In the genomic region with DNA sequence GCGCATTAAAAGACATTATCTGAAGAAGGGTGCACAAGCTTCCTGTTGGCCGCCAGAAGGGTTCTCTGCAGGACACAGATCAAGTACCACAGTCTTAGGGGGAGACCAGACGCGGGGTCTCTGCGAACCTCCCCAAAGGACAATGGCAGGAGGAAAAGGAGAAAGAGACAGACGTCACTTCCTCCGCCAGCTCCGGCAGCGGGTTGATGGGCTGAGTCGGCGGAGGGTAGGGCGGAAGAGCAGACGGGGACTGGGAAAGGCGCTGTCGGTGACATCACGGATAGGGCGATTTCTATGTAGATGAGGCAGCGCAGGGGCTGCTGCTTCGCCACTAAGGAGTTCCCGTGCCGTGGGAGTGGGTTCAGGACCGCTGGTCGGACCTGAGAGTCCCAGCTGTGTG, we compare ENCODE assay signal across 8 cellular contexts. TPM values are rescaled to one million over a fixed set of nuclear protein-coding genes. Genes with fewer than 3 reads are reported as not detected.
DNase-seq lines count a peak whose midpoint lies in the region; ATAC-seq and TF ChIP-seq lines count a peak whose summit lies in the region.
"Not testable (repeated sequence)": the region's sequence is repeated elsewhere in the genome, so short reads cannot be mapped to it uniquely, and the experiment has no call there.

No MANE protein-coding gene starts in this region.

- H3K9me3 Mint-ChIP-seq in Caco-2 (ENCODE audit: unreplicated experiment); naive thymus-derived CD8-positive, alpha-beta T cell: not testable (repeated sequence)

- H3K27ac ChIP-seq in HEK293 (ENCODE audit: extremely low read depth, low read depth, low read length) (peak overlapping the region; percentile 79; the same call in 1 of the 2 replicates), fibroblast of lung (ENCODE audit: insufficient read depth, low read length) (peak overlapping the region; percentile 38)

- H3K4me1 Mint-ChIP-seq in Caco-2 (ENCODE audit: low read depth, unreplicated experiment) = not testable (repeated sequence)
- peaks cover 3 to 12% (median 5%) of the 10 kb centered on the region in 4 donors for H3K4me1 Mint-ChIP-seq in naive thymus-derived CD8-positive, alpha-beta T cell

- H3K4me3 ChIP-seq in Caco-2 (ENCODE audit: low read depth, low read length) (peak overlapping the region; percentile 29), HEK293 (ENCODE audit: low read depth, low read length) (peak overlapping the region; percentile 22; the same call in 1 of the 2 replicates), fibroblast of lung (replicated peaks in 1 of 4; ENCODE audit: control extremely low read depth in 1 of 4, insufficient read depth in 1 of 4, low read depth in 3 of 4, low read length in 4 of 4) (peak overlapping the region in 2 of 4 experiments; percentile 24 to 27)

- not testable (repeated sequence) for H3K27me3 Mint-ChIP-seq in Caco-2 (ENCODE audit: insufficient read depth, unreplicated experiment); naive thymus-derived CD8-positive, alpha-beta T cell

- not testable (repeated sequence) for H2AFZ ChIP-seq in fibroblast of lung (ENCODE audit: low read length)

- H3K36me3 ChIP-seq in Caco-2 (ENCODE audit: control insufficient read depth, insufficient read depth, low read length); HEK293 (ENCODE audit: control insufficient read depth in 2 of 2, insufficient read depth in 1 of 2, low read length in 2 of 2); fibroblast of lung (ENCODE audit: control insufficient read depth, insufficient read depth, low read length): not testable (repeated sequence)

- not testable (repeated sequence) for H3K9me3 ChIP-seq in Caco-2; HEK293 (ENCODE audit: control insufficient read depth, insufficient read depth, low read depth, low read length); fibroblast of lung (ENCODE audit: control insufficient read depth, insufficient read depth, low read depth, low read length)

- H3K27me3 ChIP-seq in Caco-2 (replicated peaks; ENCODE audit: control insufficient read depth, insufficient read depth, low read length); fibroblast of lung (ENCODE audit: control insufficient read depth, insufficient read depth, low read length): not testable (repeated sequence)

- H4K20me1 ChIP-seq in fibroblast of lung (ENCODE audit: control insufficient read depth, extremely low read depth, insufficient read depth, low read length) = not testable (repeated sequence)

- TF ChIP-seq CTCF in Caco-2 (IDR thresholded peaks at IDR 0.05; ENCODE audit: insufficient read depth in 1 of 2, low read depth in 1 of 2, low read length in 1 of 2, severe bottlenecking in 1 of 2, unreplicated experiment in 1 of 2); HEK293 (tag by site-specific recombination; IDR thresholded peaks at IDR 0.05); fibroblast of lung (conservative IDR thresholded peaks at IDR 0.05 in 1 of 2, IDR thresholded peaks at IDR 0.05 in 1 of 2; ENCODE audit: low read depth in 1 of 2, low read length in 2 of 2): not testable (repeated sequence)

- POLR2A ChIA-PET in Caco-2 (lab: Charles Lee) (interaction anchor here (0.6 to 1.0 kb wide), 3 partner anchors 133 to 259 kb away, joined by 3 to 7 read pairs (median 4); no protein-coding TSS in a partner anchor), HEK293 (lab: Yijun Ruan, JAX) (interaction anchor here (0.9 kb wide), 1 partner anchor 134 kb away, joined by 5 read pairs; no protein-coding TSS in a partner anchor)
- POLR2A ChIA-PET in naive thymus-derived CD8-positive, alpha-beta T cell (lab: Charles Lee) = interaction anchor here (1.0 to 1.7 kb wide), 4 partner anchors 119 to 150 kb away, joined by 4 to 27 read pairs (median 7); no protein-coding TSS in a partner anchor

- CTCF ChIA-PET in Caco-2 (lab: Charles Lee); HEK293 (lab: Yijun Ruan, JAX): not testable (repeated sequence)

- not testable (repeated sequence) for H3K4me2 ChIP-seq in fibroblast of lung (ENCODE audit: extremely low read depth, insufficient read depth, low read length)

- H3K27ac Mint-ChIP-seq in Caco-2 (ENCODE audit: unreplicated experiment) = peak overlapping the region; percentile 99
- H3K27ac Mint-ChIP-seq in naive thymus-derived CD8-positive, alpha-beta T cell = peak overlapping the region; percentile 97 to 100 (median 98)

- peak overlapping the region; percentile 77 for H3K4me3 Mint-ChIP-seq in Caco-2 (ENCODE audit: unreplicated experiment)
- peak overlapping the region; percentile 89 to 99 (median 96) for H3K4me3 Mint-ChIP-seq in naive thymus-derived CD8-positive, alpha-beta T cell

- H3K79me2 ChIP-seq in fibroblast of lung (ENCODE audit: control insufficient read depth, insufficient read depth, low read length) = not testable (repeated sequence)

- intact Hi-C loops in Caco-2 (cut with micrococcal nuclease; ENCODE audit: unreplicated experiment) = not testable (repeated sequence)

- ATAC-seq in naive thymus-derived CD8-positive, alpha-beta T cell = peak; percentile 39 to 47

- not testable (repeated sequence) for H3K4me1 ChIP-seq in Caco-2; HEK293 (ENCODE audit: control insufficient read depth, insufficient read depth, low read length); fibroblast of lung (ENCODE audit: control insufficient read depth, extremely low read depth, insufficient read depth, low read length)

- not testable (repeated sequence) for BruUV-seq in Caco-2 (replicated peaks; lab: Mats Ljungman, UMichigan)

- H3K9ac ChIP-seq in fibroblast of lung (ENCODE audit: insufficient read depth, low read length) = not testable (repeated sequence)

- DNase-seq in Caco-2 (peak; percentile 90 to 93), NCI-H1417 (lab: John Stamatoyannopoulos, UW) (peak; percentile 75 to 90 (median 86)), SKM-1 treated with dmso at 0.1 percent for 144 hours (lab: John Stamatoyannopoulos, UW; ENCODE audit: unreplicated experiment) (peak; percentile 78), activated gamma-delta T cell (lab: John Stamatoyannopoulos, UW) (peak; percentile 60), fibroblast of lung (ENCODE audit: low read depth in 2 of 2) (peak; percentile 85 to 91)
- DNase-seq in naive thymus-derived CD8-positive, alpha-beta T cell = peak; percentile 73 to 93 (median 83)
- DNase-seq in stimulated activated CD8-positive, alpha-beta memory T cell treated with anti-CD3 and anti-CD28 coated beads, Interleukin-15, amount 100 ng/mL, for 48 hours (ENCODE audit: low read depth in 2 of 2) = peak; percentile 76 to 83

- peaks cover 15% of the 10 kb centered on the region for H3K36me3 Mint-ChIP-seq in Caco-2 (ENCODE audit: insufficient read depth, unreplicated experiment)
- not testable (repeated sequence) for H3K36me3 Mint-ChIP-seq in naive thymus-derived CD8-positive, alpha-beta T cell

TF ChIP-seq in HEK293, 187 proteins besides CTCF, POLR2A, EP300 and RAD21 (continues in another document):
- peak; percentile 96 for TF ChIP-seq ZBTB8A (tag by site-specific recombination; IDR thresholded peaks at IDR 0.05)
- TF ChIP-seq ZBTB11 (tag by site-specific recombination; conservative IDR thresholded peaks at IDR 0.05; ENCODE audit: low read depth) = peak; percentile 72
- TF ChIP-seq, protein P1, sequence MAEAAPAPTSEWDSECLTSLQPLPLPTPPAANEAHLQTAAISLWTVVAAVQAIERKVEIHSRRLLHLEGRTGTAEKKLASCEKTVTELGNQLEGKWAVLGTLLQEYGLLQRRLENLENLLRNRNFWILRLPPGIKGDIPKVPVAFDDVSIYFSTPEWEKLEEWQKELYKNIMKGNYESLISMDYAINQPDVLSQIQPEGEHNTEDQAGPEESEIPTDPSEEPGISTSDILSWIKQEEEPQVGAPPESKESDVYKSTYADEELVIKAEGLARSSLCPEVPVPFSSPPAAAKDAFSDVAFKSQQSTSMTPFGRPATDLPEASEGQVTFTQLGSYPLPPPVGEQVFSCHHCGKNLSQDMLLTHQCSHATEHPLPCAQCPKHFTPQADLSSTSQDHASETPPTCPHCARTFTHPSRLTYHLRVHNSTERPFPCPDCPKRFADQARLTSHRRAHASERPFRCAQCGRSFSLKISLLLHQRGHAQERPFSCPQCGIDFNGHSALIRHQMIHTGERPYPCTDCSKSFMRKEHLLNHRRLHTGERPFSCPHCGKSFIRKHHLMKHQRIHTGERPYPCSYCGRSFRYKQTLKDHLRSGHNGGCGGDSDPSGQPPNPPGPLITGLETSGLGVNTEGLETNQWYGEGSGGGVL (tag by site-specific recombination; IDR thresholded peaks at IDR 0.05) = peak; percentile 24; the same call in 1 of the 2 replicates
- peak; percentile 52; the same call in 1 of the 2 replicates for TF ChIP-seq ZNF76 (tag by site-specific recombination; IDR thresholded peaks at IDR 0.05; ENCODE audit: borderline replicate concordance, low read depth)

RNA-seq across cellular contexts. Expression of gene PPIAL4G, which starts 39.0 kb away (rescaled TPM):
- total RNA-seq in Caco-2 (2022) (not detected in 2 replicates), fibroblast of lung (not detected in 2 replicates)
- polyA plus RNA-seq in fibroblast of lung = not detected in 2 replicates
- not detected in 2 replicates for polyA plus RNA-seq in fibroblast of lung (2012)
- polyA minus RNA-seq in fibroblast of lung (ENCODE audit: low replicate concordance) = not detected in 2 replicates
- total RNA-seq in naive thymus-derived CD8-positive, alpha-beta T cell = 1 to 10 TPM; 2.6 to 3.0 TPM
- polyA plus RNA-seq in naive thymus-derived CD8-positive, alpha-beta T cell = under 1 TPM; 0.06 to 0.10 (median 0.08) TPM
